ENCODE assay signal across 29 cellular contexts in genomic region chr11:33656768-33657167, GRCh38. TPM values are rescaled to one million over a fixed set of nuclear protein-coding genes. Genes with fewer than 3 reads are reported as not detected.
A peak's percentile ranks its signal among the peaks of the same experiment; 100 is the strongest.
DNase-seq lines count a peak whose midpoint lies in the region; ATAC-seq and TF ChIP-seq lines count a peak whose summit lies in the region.
"Had no signal": no experiment of that assay in that cellular context is flagged by ENCODE, and none has a peak within 500 bp of the region (broad histone marks: within the 10 kb centered on the region; RNA-seq: fewer than 3 reads in every experiment).

No MANE protein-coding gene starts in this region.

- no peak overlapping the region for H3K14ac ChIP-seq in neuronal stem cell (ENCODE audit: low read length)

- peaks cover 32% of the 10 kb centered on the region for H3K27me3 Mint-ChIP-seq in stimulated activated naive CD8-positive, alpha-beta T cell treated with anti-CD3 and anti-CD28 coated beads, Interleukin-15, amount 100 ng/mL, for 72 hours

- H3K36me3 ChIP-seq in right atrium auricular region = no peaks in the 10 kb centered on the region
- no peaks in the 10 kb centered on the region for H3K36me3 ChIP-seq in heart right ventricle
- no peaks in the 10 kb centered on the region for H3K36me3 ChIP-seq in esophagus (ENCODE audit: control insufficient read depth in 2 of 2, insufficient read depth in 2 of 2, low read length in 1 of 2)
- H3K36me3 ChIP-seq in neuronal stem cell (replicated peaks in 1 of 2; ENCODE audit: control insufficient read depth in 2 of 2, insufficient read depth in 2 of 2, low read length in 2 of 2) = no peaks in the 10 kb centered on the region
- no peaks in the 10 kb centered on the region for H3K36me3 ChIP-seq in right lobe of liver
- H3K36me3 ChIP-seq: BE2C, MG63 had no signal

- no peak overlapping the region for H2BK12ac ChIP-seq in neuronal stem cell (ENCODE audit: low read length)

- no peaks in the 10 kb centered on the region for H3K4me1 Mint-ChIP-seq in stimulated activated naive CD8-positive, alpha-beta T cell treated with anti-CD3 and anti-CD28 coated beads, Interleukin-15, amount 100 ng/mL, for 72 hours
- H3K4me1 Mint-ChIP-seq: CD14-positive monocyte; CD8-positive, alpha-beta memory T cell had no signal

- ATAC-seq in heart right ventricle = no peak
- no peak for ATAC-seq in GM18873 (IDR thresholded peaks at IDR 0.05; ENCODE audit: low FRiP score, unreplicated experiment)
- no peak for ATAC-seq in stimulated activated naive CD8-positive, alpha-beta T cell treated with anti-CD3 and anti-CD28 coated beads, Interleukin-15, amount 100 ng/mL, for 72 hours
- ATAC-seq in right lobe of liver = no peak
- ATAC-seq: HepG2, PC-3, SK-N-SH treated with all-trans-retinoic acid at 6 μM for 48 hours had no signal

- no peaks in the 10 kb centered on the region for H3K9me3 Mint-ChIP-seq in stimulated activated naive CD8-positive, alpha-beta T cell treated with anti-CD3 and anti-CD28 coated beads, Interleukin-15, amount 100 ng/mL, for 72 hours
- H3K9me3 Mint-ChIP-seq: CD14-positive monocyte; CD8-positive, alpha-beta memory T cell had no signal

- DNase-seq in right atrium auricular region (ENCODE audit: low spot score) (peak; percentile 18), heart right ventricle (no peak), neuronal stem cell (ENCODE audit: low spot score) (no peak), NCI-H146 treated with DMSO at 0.1 percent for 48 hours (lab: John Stamatoyannopoulos, UW; ENCODE audit: unreplicated experiment) (no peak), right lobe of liver (no peak)
- no peak for DNase-seq in stimulated activated naive CD8-positive, alpha-beta T cell treated with anti-CD3 and anti-CD28 coated beads, Interleukin-15, amount 100 ng/mL, for 72 hours
- DNase-seq: 8988T; ACHN; BE2C; CD8-positive, alpha-beta memory T cell; DMS 273 treated with DMSO at 0.1 percent for 48 hours; DMS79; EL; GDM1; MG63; NCI-H1105 treated with DMSO at 0.1 percent for 48 hours; NCI-H146; NCI-H2029; NCI-H446; NCI-H526; NCI-H82; NK-92 treated with Interleukin-12 subunit alpha and Interleukin-12 subunit beta, amount 100 ng/mL, for 24 hours; PC-3 had no signal

- no peak overlapping the region for H3K4me3 Mint-ChIP-seq in stimulated activated naive CD8-positive, alpha-beta T cell treated with anti-CD3 and anti-CD28 coated beads, Interleukin-15, amount 100 ng/mL, for 72 hours
- H3K4me3 Mint-ChIP-seq: CD14-positive monocyte; CD8-positive, alpha-beta memory T cell had no signal

- no peaks in the 10 kb centered on the region for H3K79me1 ChIP-seq in neuronal stem cell (ENCODE audit: low read depth, low read length)

- H3K27me3 ChIP-seq in right atrium auricular region (no peaks in the 10 kb centered on the region), heart right ventricle (no peaks in the 10 kb centered on the region), esophagus (ENCODE audit: control insufficient read depth in 1 of 2, insufficient read depth in 2 of 2, low read length in 2 of 2) (no peaks in the 10 kb centered on the region), neuronal stem cell (ENCODE audit: control insufficient read depth in 3 of 3, insufficient read depth in 3 of 3, low read depth in 1 of 3, low read length in 3 of 3) (no peaks in the 10 kb centered on the region), right lobe of liver (no peaks in the 10 kb centered on the region)
- H3K27me3 ChIP-seq: BE2C, MG63 had no signal

- H3K27ac ChIP-seq in right atrium auricular region (no peak overlapping the region), heart right ventricle (no peak overlapping the region), esophagus (ENCODE audit: low read depth in 2 of 2, low read length in 1 of 2) (peak overlapping the region; percentile 84 to 90), neuronal stem cell (replicated peaks; ENCODE audit: low read length) (no peak overlapping the region), right lobe of liver (no peak overlapping the region)

- no peak for TF ChIP-seq CTCF in right atrium auricular region (IDR thresholded peaks at IDR 0.05)
- TF ChIP-seq CTCF in heart right ventricle (IDR thresholded peaks at IDR 0.05) = no peak
- TF ChIP-seq CTCF in right lobe of liver (IDR thresholded peaks at IDR 0.05) = no peak

- no peak overlapping the region for H3K4me3 ChIP-seq in right atrium auricular region
- H3K4me3 ChIP-seq in heart right ventricle = no peak overlapping the region
- H3K4me3 ChIP-seq in esophagus (ENCODE audit: low read depth in 1 of 2, low read length in 2 of 2) = no peak overlapping the region
- no peak overlapping the region for H3K4me3 ChIP-seq in neuronal stem cell (ENCODE audit: low read length in 2 of 2)
- H3K4me3 ChIP-seq in right lobe of liver = no peak overlapping the region
- H3K4me3 ChIP-seq: MG63 had no signal

- H4K91ac ChIP-seq in neuronal stem cell (ENCODE audit: low read depth, low read length, poor library complexity) = no peak overlapping the region

- H2AFZ ChIP-seq in neuronal stem cell (ENCODE audit: low read length) = no peak overlapping the region

- peak overlapping the region; percentile 35 for H3K18ac ChIP-seq in neuronal stem cell (ENCODE audit: low read length)

- H3K9ac ChIP-seq in neuronal stem cell (ENCODE audit: low read depth, low read length, poor library complexity) = no peak overlapping the region

- H2BK15ac ChIP-seq in neuronal stem cell (ENCODE audit: low read length) = no peak overlapping the region

- H3K27ac Mint-ChIP-seq in stimulated activated naive CD8-positive, alpha-beta T cell treated with anti-CD3 and anti-CD28 coated beads, Interleukin-15, amount 100 ng/mL, for 72 hours = no peak overlapping the region
- H3K27ac Mint-ChIP-seq: CD8-positive, alpha-beta memory T cell had no signal

- no peak for TF ChIP-seq POLR2A in right lobe of liver (IDR thresholded peaks at IDR 0.05)

- intact Hi-C loops in heart right ventricle (cut with DNase I) (no loop called here), right lobe of liver (cut with DNase I) (no loop called here)

- H3K4me1 ChIP-seq in right atrium auricular region (peaks cover 0 to 6% of the 10 kb centered on the region in 2 donors), heart right ventricle (peaks cover 4 to 17% (median 9%) of the 10 kb centered on the region in 9 donors), esophagus (ENCODE audit: control insufficient read depth in 2 of 2, insufficient read depth in 2 of 2, low read length in 1 of 2) (peaks cover 4 to 7% of the 10 kb centered on the region in 2 donors), neuronal stem cell (ENCODE audit: control insufficient read depth in 2 of 2, insufficient read depth in 1 of 2, low read depth in 1 of 2, low read length in 2 of 2) (no peaks in the 10 kb centered on the region), right lobe of liver (no peaks in the 10 kb centered on the region)
- H3K4me1 ChIP-seq: BE2C had no signal

- no peak overlapping the region for H4K8ac ChIP-seq in neuronal stem cell (ENCODE audit: low read depth, low read length)

- no peak overlapping the region for H2AK5ac ChIP-seq in neuronal stem cell (ENCODE audit: low read depth, low read length)

- WGBS in heart right ventricle, 2 donors = 96 to 97% methylated on average over 7 of the region's 7 CpGs
- WGBS in esophagus, 2 donors = 87 to 90% methylated on average over 7 of the region's 7 CpGs
- WGBS in neuronal stem cell (ENCODE audit: extremely low coverage in 2 of 2, insufficient read length in 2 of 2, insufficient replicate concordance in 1 of 2), 2 donors = no CpG with 5 or more reads among the region's 7 CpGs
- no CpG with 5 or more reads among the region's 7 CpGs for WGBS in right lobe of liver (ENCODE audit: insufficient coverage, low coverage, low lambda C conversion rate, missing lambda C conversion rate)

- H3K9me3 ChIP-seq in right atrium auricular region = no peaks in the 10 kb centered on the region
- H3K9me3 ChIP-seq in heart right ventricle = no peaks in the 10 kb centered on the region
- no peaks in the 10 kb centered on the region for H3K9me3 ChIP-seq in esophagus (ENCODE audit: control insufficient read depth in 2 of 2, insufficient read depth in 1 of 2, low read depth in 1 of 2, low read length in 1 of 2)
- H3K9me3 ChIP-seq in neuronal stem cell (replicated peaks in 1 of 2; ENCODE audit: control insufficient read depth in 2 of 2, insufficient read depth in 1 of 2, low read depth in 1 of 2, low read length in 2 of 2) = no peaks in the 10 kb centered on the region
- H3K9me3 ChIP-seq in right lobe of liver = no peaks in the 10 kb centered on the region
- H3K9me3 ChIP-seq: BE2C, MG63 had no signal

- H2BK5ac ChIP-seq in neuronal stem cell (ENCODE audit: low read length) = no peak overlapping the region

- no peak overlapping the region for H3K23ac ChIP-seq in neuronal stem cell (ENCODE audit: low read depth, low read length, poor library complexity)

- H3K4me2 ChIP-seq in neuronal stem cell (ENCODE audit: insufficient read depth, low read length, poor library complexity, severe bottlenecking) = no peak overlapping the region

- no peak overlapping the region for H3K4ac ChIP-seq in neuronal stem cell (ENCODE audit: low read length)

- H2BK120ac ChIP-seq in neuronal stem cell (ENCODE audit: low read depth, low read length) = no peak overlapping the region

RNA-seq across cellular contexts. Expression of gene C11orf91, which starts 43.9 kb away (rescaled TPM):
- total RNA-seq in right atrium auricular region = not detected
- 1 to 10 TPM in 1 of 10 donors, not detected in 9; 3.0 TPM for total RNA-seq in heart right ventricle
- polyA plus RNA-seq in heart right ventricle = under 1 TPM in 1 of 2 donors, not detected in 1; 0.17 TPM
- under 1 TPM; 0.21 to 0.51 TPM for polyA plus RNA-seq in esophagus
- polyA plus RNA-seq in neuronal stem cell (2013, experiment 1 of 2) = 0.47 TPM
- polyA plus RNA-seq in neuronal stem cell (2013, experiment 2 of 2) = 0.30 TPM
- total RNA-seq in right lobe of liver = not detected
- total RNA-seq: CD8-positive, alpha-beta memory T cell; H1; PC-3 had no signal
- polyA plus RNA-seq: CD14-positive monocyte; CD8-positive, alpha-beta memory T cell; H1; HepG2 had no signal

Comparison
In these comparisons a context has a peak if more than half of its experiments do, and no peak if none do; other contexts are left out.
1. H3K27ac ChIP-seq: peak in esophagus (2 of 2); none in right atrium auricular region (0 of 2), heart right ventricle (0 of 10), neuronal stem cell (single experiment) and right lobe of liver (0 of 3).